8 cellular contexts compared by ENCODE assay signal in the genomic region with DNA sequence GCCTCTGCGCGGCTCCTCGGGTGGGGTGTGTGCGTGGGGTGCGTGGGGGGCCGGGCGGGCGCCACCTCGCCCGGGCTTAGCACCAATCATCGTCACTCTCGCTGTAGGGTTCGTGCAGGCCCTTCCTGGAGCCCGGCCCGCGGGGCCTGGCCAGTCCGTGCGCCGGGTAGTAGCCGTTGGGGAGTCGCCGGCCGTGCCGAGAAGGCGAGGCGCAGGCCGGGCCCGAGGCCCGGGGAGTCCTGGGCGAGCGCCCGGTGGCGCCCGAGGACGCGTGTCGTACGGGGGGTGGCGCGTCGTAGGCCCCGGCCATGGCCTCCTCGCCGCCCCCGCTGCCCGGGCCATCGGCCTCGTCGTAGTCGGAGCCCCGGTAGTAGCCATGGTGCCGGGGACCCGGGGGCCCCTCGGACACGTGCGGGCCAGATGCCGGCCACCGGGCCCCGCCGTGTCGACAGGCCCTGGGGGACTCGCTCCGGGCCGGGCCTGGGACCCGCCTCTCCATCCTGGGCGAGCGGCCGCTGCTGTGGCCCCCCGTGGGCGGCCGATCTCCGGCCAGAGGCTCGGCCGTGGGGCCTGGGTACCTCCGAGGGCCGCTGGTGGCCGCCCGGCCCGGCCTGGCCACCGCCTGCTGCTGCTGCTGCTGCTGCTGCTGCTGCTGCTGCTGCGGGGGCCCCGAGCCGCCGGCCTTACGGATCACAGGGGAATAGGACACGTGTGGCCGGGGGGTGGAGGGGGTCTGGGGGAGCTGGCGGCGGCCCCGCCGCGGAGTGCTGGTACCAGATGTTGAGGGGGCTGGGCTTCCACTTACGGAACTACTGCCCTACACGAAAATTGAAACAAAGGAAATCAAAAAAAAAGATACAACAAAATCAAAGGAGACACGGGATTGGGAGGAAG. TPM values are rescaled to one million over a fixed set of nuclear protein-coding genes. Genes with fewer than 3 reads are reported as not detected.
A peak's percentile ranks its signal among the peaks of the same experiment; 100 is the strongest.
DNase-seq lines count a peak whose midpoint lies in the region; ATAC-seq, FAIRE-seq and TF ChIP-seq lines count a peak whose summit lies in the region.

No MANE protein-coding gene starts in this region.

- H3K27me3 ChIP-seq in small intestine (ENCODE audit: control insufficient read depth in 2 of 2, insufficient read depth in 2 of 2, low read length in 2 of 2) (no peaks in the 10 kb centered on the region), trophoblast cell (ENCODE audit: insufficient read depth, low read length) (no peaks in the 10 kb centered on the region)

- H3K9me3 ChIP-seq in T-helper 17 cell (ENCODE audit: control insufficient read depth, low read length, poor library complexity, severe bottlenecking) (no peaks in the 10 kb centered on the region), small intestine (ENCODE audit: control insufficient read depth, low read depth) (no peaks in the 10 kb centered on the region), trophoblast cell (ENCODE audit: insufficient read depth, low read depth, low read length) (peaks cover 4% of the 10 kb centered on the region)

- ATAC-seq in GM18867 (IDR thresholded peaks at IDR 0.05; ENCODE audit: unreplicated experiment) (peak; percentile 15), T-helper 17 cell (peak; percentile 26), HG03159 (IDR thresholded peaks at IDR 0.05; ENCODE audit: unreplicated experiment) (no peak), GM21360 (IDR thresholded peaks at IDR 0.05; ENCODE audit: unreplicated experiment) (no peak)

- H3K36me3 ChIP-seq in small intestine (ENCODE audit: control insufficient read depth in 2 of 2, insufficient read depth in 2 of 2, low read length in 2 of 2) (no peaks in the 10 kb centered on the region), trophoblast cell (ENCODE audit: control insufficient read depth in 1 of 2, insufficient read depth in 2 of 2, low read length in 2 of 2) (no peaks in the 10 kb centered on the region)

- H3K4me2 ChIP-seq in trophoblast cell (ENCODE audit: low read length): no peak overlapping the region

- no peak overlapping the region for H2BK12ac ChIP-seq in trophoblast cell (ENCODE audit: low read length)

- H3K4me1 Mint-ChIP-seq in T-helper 17 cell: peaks cover 12% of the 10 kb centered on the region

- H3K23ac ChIP-seq in trophoblast cell (ENCODE audit: low read length): no peak overlapping the region

- no peak for DNase-seq in T-helper 17 cell
- peak; percentile 29 to 58 for DNase-seq in foreskin fibroblast
- no peak for DNase-seq in small intestine
- DNase-seq in COLO829 (ENCODE audit: low spot score): no peak
- DNase-seq in trophoblast cell: no peak

- no peaks in the 10 kb centered on the region for H3K27me3 Mint-ChIP-seq in T-helper 17 cell

- H4K8ac ChIP-seq in trophoblast cell (ENCODE audit: low read depth, low read length): no peak overlapping the region

- H3K4me3 ChIP-seq in foreskin fibroblast (ENCODE audit: low read depth in 1 of 2, low read length in 2 of 2) (peak overlapping the region; percentile 13 to 27), small intestine (ENCODE audit: low read depth in 1 of 2, low read length in 2 of 2) (peak overlapping the region; percentile 4 to 8), trophoblast cell (ENCODE audit: low read depth, low read length) (no peak overlapping the region)

- H3K27ac ChIP-seq in small intestine (ENCODE audit: low read depth in 1 of 2, low read length in 1 of 2) (peak overlapping the region in 1 of 2 donors; percentile 39), trophoblast cell (ENCODE audit: low read depth, low read length) (no peak overlapping the region)

- no peak for FAIRE-seq in small intestine (lab: Jason Lieb, UNC)

- TF ChIP-seq CTCF in foreskin fibroblast (IDR thresholded peaks at IDR 0.05; ENCODE audit: low read depth, low read length): no peak

- no peak overlapping the region for H2BK5ac ChIP-seq in trophoblast cell (ENCODE audit: low read depth, low read length, poor library complexity)

- H3K79me1 ChIP-seq in trophoblast cell (ENCODE audit: low read length): no peaks in the 10 kb centered on the region

- H3K18ac ChIP-seq in trophoblast cell (ENCODE audit: low read length): no peak overlapping the region

- H3K4me1 ChIP-seq in small intestine (ENCODE audit: control insufficient read depth in 2 of 2, insufficient read depth in 1 of 2, low read depth in 1 of 2, low read length in 1 of 2) (no peaks in the 10 kb centered on the region), trophoblast cell (ENCODE audit: control insufficient read depth in 1 of 2, insufficient read depth in 2 of 2, low read length in 2 of 2) (no peaks in the 10 kb centered on the region)

- no peak overlapping the region for H2BK120ac ChIP-seq in trophoblast cell (ENCODE audit: insufficient read depth, low read length, poor library complexity)

- no peak overlapping the region for H3K14ac ChIP-seq in trophoblast cell (ENCODE audit: low read length)

- no peak overlapping the region for H3K9ac ChIP-seq in trophoblast cell (ENCODE audit: low read length)

- peaks cover 5% of the 10 kb centered on the region for H3K36me3 Mint-ChIP-seq in T-helper 17 cell (ENCODE audit: low read depth)

- 72 to 91% (median 74%) methylated on average over 55 to 95 of the region's 95 CpGs for WGBS in small intestine, 3 donors
- WGBS in trophoblast cell (ENCODE audit: extremely low coverage, insufficient coverage, insufficient read length): no CpG with 5 or more reads among the region's 95 CpGs

- H4K12ac ChIP-seq in trophoblast cell (ENCODE audit: low read depth, low read length): no peak overlapping the region

- peak overlapping the region; percentile 97 for H3K4me3 Mint-ChIP-seq in T-helper 17 cell

- no peaks in the 10 kb centered on the region for H3K79me2 ChIP-seq in trophoblast cell (ENCODE audit: control insufficient read depth, insufficient read depth, low read length, poor library complexity)

- no peak overlapping the region for H2AK5ac ChIP-seq in trophoblast cell (ENCODE audit: low read length)

- peak overlapping the region; percentile 92 for H3K27ac Mint-ChIP-seq in T-helper 17 cell

- no peak overlapping the region for H2AFZ ChIP-seq in trophoblast cell (ENCODE audit: insufficient read depth, low read length, poor library complexity)

- H4K91ac ChIP-seq in trophoblast cell (ENCODE audit: low read depth, low read length): no peak overlapping the region

- no peak overlapping the region for H3K4ac ChIP-seq in trophoblast cell (ENCODE audit: low read depth, low read length)

RNA-seq across cellular contexts. Expression of a gene that starts 57.3 kb away (rescaled TPM):
- total RNA-seq in T-helper 17 cell: 100 to 1,000 TPM; 376 to 523 TPM
- 100 to 1,000 TPM in 1 of 3 donors, 10 to 100 TPM in 2; 67.5 to 130 (median 82.1) TPM for polyA plus RNA-seq in small intestine
- 139 and 150 TPM in 2 replicates for polyA plus RNA-seq in trophoblast cell (2013)

RNA-seq across cellular contexts. Expression of a gene that starts 57.3 kb away (rescaled TPM):
- total RNA-seq in T-helper 17 cell: 10 to 100 TPM; 33.5 TPM
- 100 to 1,000 TPM; 123 to 162 (median 153) TPM for polyA plus RNA-seq in small intestine
- polyA plus RNA-seq in trophoblast cell (2013): 45.9 and 47.7 TPM in 2 replicates

Comparison
In these comparisons a context has a peak if more than half of its experiments do, and no peak if none do; other contexts are left out.
1. ATAC-seq: peak in GM18867 (single experiment) and T-helper 17 cell (single experiment); none in HG03159 (single experiment) and GM21360 (single experiment).
2. DNase-seq: peak in foreskin fibroblast (2 of 2); none in T-helper 17 cell (0 of 3), small intestine (single experiment), COLO829 (single experiment) and trophoblast cell (0 of 2).